Comparison of ENCODE assay signal across 8 cellular contexts in the genomic region with DNA sequence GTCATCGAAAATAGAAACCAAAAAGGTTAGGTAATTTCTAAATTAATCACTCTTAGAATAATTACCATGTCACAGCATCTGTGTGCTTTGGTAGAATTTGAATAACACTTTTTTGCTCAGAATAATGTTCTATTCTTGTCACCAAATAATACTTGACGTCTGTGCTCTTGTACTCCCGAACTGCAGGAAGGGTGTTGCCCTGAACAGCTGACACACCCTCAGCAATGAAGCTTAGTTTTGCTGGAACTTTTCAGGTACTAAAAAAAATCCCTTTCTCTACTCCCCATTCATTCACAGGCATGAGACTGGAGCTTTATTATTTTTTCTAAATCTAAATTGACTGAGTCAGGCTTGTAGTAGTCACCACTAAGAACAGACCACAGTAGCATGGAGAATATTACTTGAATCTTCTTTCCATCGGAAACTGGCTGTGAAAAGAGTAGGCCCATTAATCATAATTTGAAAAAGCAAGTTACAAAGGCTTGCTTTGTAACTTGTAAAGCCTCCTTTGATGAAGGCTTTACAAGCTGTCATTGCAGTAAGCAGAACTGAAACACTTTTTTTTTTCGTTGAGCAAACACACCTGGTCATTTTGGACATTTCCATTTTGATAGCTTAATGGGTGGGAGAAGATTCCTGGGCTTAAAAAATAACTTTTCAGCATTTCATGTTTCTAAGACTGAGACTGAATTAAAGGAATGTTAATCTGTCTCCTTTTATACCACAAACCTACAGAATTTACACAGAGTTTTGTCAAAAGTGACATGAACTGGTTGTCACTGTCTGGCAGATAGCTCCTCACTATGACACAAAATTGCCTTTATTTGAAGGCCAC.
DNase-seq lines count a peak whose midpoint lies in the region; ATAC-seq and TF ChIP-seq lines count a peak whose summit lies in the region.

No MANE protein-coding gene starts in this region.

- DNase-seq in MM.1S (peak; percentile 85), myocyte (ENCODE audit: low read depth) (peak; percentile 37), ACHN (no peak), NCI-H2196 (lab: John Stamatoyannopoulos, UW; ENCODE audit: unreplicated experiment) (no peak)
- no peak for DNase-seq in activated naive CD8-positive, alpha-beta T cell treated with anti-CD3 and anti-CD28 coated beads, Interleukin-2, amount 10 ng/mL, durations not matched to agents 7 days and 5 days
- no peak for DNase-seq in effector CD4-positive, alpha-beta T cell

- H3K79me2 ChIP-seq in MM.1S (ENCODE audit: low read length) = no peaks in the 10 kb centered on the region

- peak overlapping the region; percentile 69 for H3K4me3 Mint-ChIP-seq in activated naive CD8-positive, alpha-beta T cell treated with anti-CD3 and anti-CD28 coated beads, Interleukin-2, amount 10 ng/mL, durations not matched to agents 7 days and 5 days

- no peaks in the 10 kb centered on the region for H3K27me3 Mint-ChIP-seq in activated naive CD8-positive, alpha-beta T cell treated with anti-CD3 and anti-CD28 coated beads, Interleukin-2, amount 10 ng/mL, durations not matched to agents 7 days and 5 days

- H3K9me3 Mint-ChIP-seq in activated naive CD8-positive, alpha-beta T cell treated with anti-CD3 and anti-CD28 coated beads, Interleukin-2, amount 10 ng/mL, durations not matched to agents 7 days and 5 days = no peaks in the 10 kb centered on the region

- H3K9me3 ChIP-seq in MM.1S (replicated peaks; ENCODE audit: insufficient read depth, low read length) = no peaks in the 10 kb centered on the region

- H3K4me2 ChIP-seq in MM.1S (ENCODE audit: low read depth, low read length) = peak overlapping the region; percentile 93

- peak overlapping the region; percentile 81 for H3K27ac Mint-ChIP-seq in activated naive CD8-positive, alpha-beta T cell treated with anti-CD3 and anti-CD28 coated beads, Interleukin-2, amount 10 ng/mL, durations not matched to agents 7 days and 5 days

- no peaks in the 10 kb centered on the region for H3K36me3 ChIP-seq in MM.1S (replicated peaks; ENCODE audit: insufficient read depth, low read length)

- H3K4me3 ChIP-seq in MM.1S (ENCODE audit: low read length) = peak overlapping the region; percentile 57

- no peaks in the 10 kb centered on the region for H3K27me3 ChIP-seq in MM.1S (replicated peaks; ENCODE audit: insufficient read depth, low read length)

- peaks cover 3% of the 10 kb centered on the region for H3K36me3 Mint-ChIP-seq in activated naive CD8-positive, alpha-beta T cell treated with anti-CD3 and anti-CD28 coated beads, Interleukin-2, amount 10 ng/mL, durations not matched to agents 7 days and 5 days

- in situ Hi-C loops in ACHN (cut with HindIII; ENCODE audit: low pct_ligation_motif_present, low pct_unique_long_range_greater_than_20kb, low sequenced_read_pairs) = no loop called here

- peaks cover 31% of the 10 kb centered on the region for H3F3A ChIP-seq in MM.1S (ENCODE audit: insufficient read depth, low read length)

- peaks cover 37% of the 10 kb centered on the region for H3K4me1 Mint-ChIP-seq in activated naive CD8-positive, alpha-beta T cell treated with anti-CD3 and anti-CD28 coated beads, Interleukin-2, amount 10 ng/mL, durations not matched to agents 7 days and 5 days

- H3K9ac ChIP-seq in MM.1S (ENCODE audit: low read length) = peak overlapping the region; percentile 87

- TF ChIP-seq CTCF in MM.1S (IDR thresholded peaks at IDR 0.05; ENCODE audit: low read length) = no peak

- H3K27ac ChIP-seq in MM.1S (ENCODE audit: low read length) = peak overlapping the region; percentile 98

- no peaks in the 10 kb centered on the region for H3K9me2 ChIP-seq in MM.1S (replicated peaks; ENCODE audit: insufficient read depth, low read length)

- peak overlapping the region; percentile 40; the same call in 1 of the 2 replicates for H2AFZ ChIP-seq in MM.1S (ENCODE audit: low read length)

- no peaks in the 10 kb centered on the region for H4K20me1 ChIP-seq in MM.1S (ENCODE audit: insufficient read depth, low read length)

- ATAC-seq in GM18508 (IDR thresholded peaks at IDR 0.05; ENCODE audit: insufficient read depth, unreplicated experiment) = peak; percentile 34
- ATAC-seq in GM21737 (IDR thresholded peaks at IDR 0.05; ENCODE audit: unreplicated experiment) = peak; percentile 48
- peak; percentile 51 for ATAC-seq in activated naive CD8-positive, alpha-beta T cell treated with anti-CD3 and anti-CD28 coated beads, Interleukin-2, amount 10 ng/mL, durations not matched to agents 7 days and 5 days (ENCODE audit: low read depth)

- H3K4me1 ChIP-seq in MM.1S (ENCODE audit: low read length) = peaks cover 51% of the 10 kb centered on the region

- POLR2A ChIA-PET in activated naive CD8-positive, alpha-beta T cell treated with anti-CD3 and anti-CD28 coated beads, Interleukin-2, amount 10 ng/mL, durations not matched to agents 7 days and 5 days (lab: Charles Lee) = interaction anchor here (0.5 to 1.3 kb wide), 5 partner anchors 8 to 71 kb away, joined by 3 to 5 read pairs (median 3); no protein-coding TSS in a partner anchor

Comparison
In these comparisons a context has a peak if more than half of its experiments do, and no peak if none do; other contexts are left out.
1. DNase-seq: peak in MM.1S (single experiment) and myocyte (single experiment); none in activated naive CD8-positive, alpha-beta T cell treated with anti-CD3 and anti-CD28 coated beads, Interleukin-2, amount 10 ng/mL, durations not matched to agents 7 days and 5 days (single experiment), ACHN (single experiment), effector CD4-positive, alpha-beta T cell (single experiment) and NCI-H2196 (single experiment).
2. Peak in every context shown above with its lines, with median percentiles within 50 percentile points of each other: ATAC-seq.